In the genomic region with DNA sequence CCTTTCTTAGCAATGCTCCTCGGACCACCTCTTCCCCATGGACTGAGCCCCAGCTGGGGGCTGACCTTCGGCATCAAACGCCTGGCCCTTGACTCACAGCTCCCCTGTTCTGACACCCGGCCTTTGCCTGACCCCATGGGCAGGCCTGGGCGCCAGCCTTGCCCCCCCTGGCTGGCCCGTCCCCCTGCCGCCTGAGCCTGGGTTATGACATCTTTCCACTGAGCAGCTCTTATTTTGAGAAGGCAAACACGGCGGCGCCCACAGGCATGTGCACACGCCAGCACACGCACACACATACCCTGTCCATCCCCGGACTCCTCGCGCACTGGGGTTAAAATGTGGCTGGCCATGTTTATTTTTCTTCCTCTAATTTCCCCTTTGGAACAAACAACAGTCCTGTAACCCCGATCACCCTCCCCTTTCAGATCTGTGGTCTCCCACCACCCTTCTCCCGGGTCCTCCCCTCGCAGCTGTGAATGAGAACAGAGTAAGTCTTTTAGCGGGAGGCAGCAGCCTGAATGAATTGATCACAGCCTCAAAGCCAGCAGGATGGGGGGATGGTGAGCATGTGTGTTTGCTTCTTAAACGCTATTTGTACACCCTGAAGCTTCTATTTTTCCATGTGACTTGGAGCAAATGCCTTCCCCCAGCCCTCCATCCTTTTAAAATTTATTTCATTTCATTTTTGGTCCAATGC, we compare ENCODE assay signal across 8 cellular contexts. TPM values are rescaled to one million over a fixed set of nuclear protein-coding genes. Genes with fewer than 3 reads are reported as not detected.
DNase-seq lines count a peak whose midpoint lies in the region; ATAC-seq, FAIRE-seq and TF ChIP-seq lines count a peak whose summit lies in the region.

No MANE protein-coding gene starts in this region.

- ATAC-seq in HepG2 (peak; percentile 83), thoracic aorta (ENCODE audit: insufficient number of reproducible peaks, low FRiP score, low read depth) (peak; percentile 49), GM19351 (IDR thresholded peaks at IDR 0.05; ENCODE audit: unreplicated experiment) (no peak)

- no peak overlapping the region for H2AFZ ChIP-seq in HepG2 (ENCODE audit: low read length)

- TF ChIP-seq CTCF in A673 (conservative IDR thresholded peaks at IDR 0.05; ENCODE audit: low read depth, low read length): no peak
- no peak for TF ChIP-seq CTCF in HepG2 (CRISPR knock-in tag; IDR thresholded peaks at IDR 0.05)
- no peak for TF ChIP-seq CTCF in thoracic aorta (IDR thresholded peaks at IDR 0.05)

- no peak overlapping the region for H3K9ac ChIP-seq in HepG2 (ENCODE audit: insufficient read depth, low read depth, low read length)

- no peaks in the 10 kb centered on the region for H3K27me3 ChIP-seq in A673 (replicated peaks; ENCODE audit: insufficient read depth, low read depth, low read length, poor library complexity)
- peaks cover 0 to 11% of the 10 kb centered on the region in 2 experiments; a peak in 2 of 5 replicates for H3K27me3 ChIP-seq in HepG2 (ENCODE audit: control insufficient read depth in 1 of 2, insufficient read depth in 2 of 2, low read length in 2 of 2)
- no peaks in the 10 kb centered on the region for H3K27me3 ChIP-seq in thoracic aorta (replicated peaks; ENCODE audit: insufficient read depth)

- H3K36me3 ChIP-seq in A673 (ENCODE audit: insufficient read depth, low read length, poor library complexity, severe bottlenecking) (no peaks in the 10 kb centered on the region), HepG2 (replicated peaks in 1 of 2; ENCODE audit: control insufficient read depth in 1 of 2, insufficient read depth in 2 of 2, low read length in 2 of 2) (no peaks in the 10 kb centered on the region), thoracic aorta (no peaks in the 10 kb centered on the region)

- CTCF ChIA-PET in A673 (lab: Charles Lee): interaction anchor here (0.7 to 0.8 kb wide), 2 partner anchors 8 to 60 kb away, joined by 3 read pairs; no protein-coding TSS in a partner anchor
- CTCF ChIA-PET in HepG2 (lab: Yijun Ruan, JAX; ENCODE audit: low intra/inter-chr PET ratio, low total read pairs): no interaction called here

- no peaks in the 10 kb centered on the region for H4K20me1 ChIP-seq in HepG2 (ENCODE audit: insufficient read depth, low read length)

- intact Hi-C loops in A673 (cut with micrococcal nuclease; ENCODE audit: unreplicated experiment) (no loop called here), HepG2 (cut with micrococcal nuclease; ENCODE audit: unreplicated experiment) (no loop called here)

- no peak for TF ChIP-seq POLR2A in HepG2 (IDR thresholded peaks at IDR 0.05; ENCODE audit: insufficient read depth in 1 of 2, low read depth in 2 of 2, low read length in 2 of 2)

- POLR2A ChIA-PET in A673 (lab: Charles Lee; ENCODE audit: low non-redundant PET) (interaction anchor here (0.7 kb wide), 1 partner anchor 12 kb away, joined by 6 read pairs; the partner anchor contains the start of gene ATOH8), HepG2 (lab: Yijun Ruan, JAX) (interaction anchor here (0.6 to 2.4 kb wide), 7 partner anchors 9 to 322 kb away, joined by 3 to 8 read pairs (median 3); partner anchors contain the start of gene ATOH8)

- BruUV-seq in A673 (replicated peaks; lab: Mats Ljungman, UMichigan) (no TSS peak), HepG2 (replicated peaks; lab: Mats Ljungman, UMichigan) (no TSS peak)

- TF ChIP-seq RAD21 in HepG2 (CRISPR knock-in tag; IDR thresholded peaks at IDR 0.05): no peak

- no peak overlapping the region for H3K4me3 ChIP-seq in A673 (ENCODE audit: low read depth, low read length, poor library complexity, severe bottlenecking)
- H3K4me3 ChIP-seq in HepG2 (replicated peaks in 1 of 3; ENCODE audit: insufficient read depth in 1 of 3, low read depth in 2 of 3, low read length in 3 of 3): peak overlapping the region; percentile 29 to 53 (median 53)
- peak overlapping the region; percentile 39 for H3K4me3 ChIP-seq in thoracic aorta

- no peaks in the 10 kb centered on the region for H3K9me3 ChIP-seq in A673 (ENCODE audit: low read depth, low read length, poor library complexity, severe bottlenecking)
- no peaks in the 10 kb centered on the region for H3K9me3 ChIP-seq in HepG2 (ENCODE audit: low read length)
- no peaks in the 10 kb centered on the region for H3K9me3 ChIP-seq in thoracic aorta

- TF ChIP-seq EP300 in HepG2 (IDR thresholded peaks at IDR 0.05; ENCODE audit: low read depth in 2 of 2, low read length in 2 of 2): no peak
- no peak; the same call in 1 of the 2 replicates for TF ChIP-seq EP300 in HepG2 (CRISPR knock-in tag; IDR thresholded peaks at IDR 0.05; ENCODE audit: borderline replicate concordance)

- WGBS in HepG2 (ENCODE audit: low lambda C conversion rate): under 1% methylated on average over 20 of the region's 20 CpGs

- no peak for DNase-seq in A673 (ENCODE audit: low spot score)
- DNase-seq in NCI-H1105 (lab: John Stamatoyannopoulos, UW): peak; percentile 61
- DNase-seq in caudate nucleus (lab: John Stamatoyannopoulos, UW): peak in 56 of 61 donors; percentile 43 to 92 (median 79)
- peak; percentile 94 for DNase-seq in HepG2 (ENCODE audit: low spot score)
- peak; percentile 56 for DNase-seq in thoracic aorta (ENCODE audit: low spot score)
- DNase-seq in stimulated activated CD4-positive, alpha-beta T cell treated with anti-CD3 and anti-CD28 coated beads, Interleukin-15, amount 100 ng/mL, for 24 hours: no peak
- DNase-seq in GM19238 (ENCODE audit: insufficient read length, low spot score): no peak

- in situ Hi-C loops in HepG2 (cut with HindIII; ENCODE audit: extremely low pct_ligation_motif_present, low pct_unique_long_range_greater_than_20kb): no loop called here

- no peaks in the 10 kb centered on the region for H3K79me2 ChIP-seq in HepG2 (ENCODE audit: insufficient read depth, low read length)

- peak overlapping the region; percentile 80 for H3K4me2 ChIP-seq in HepG2 (ENCODE audit: low read depth, low read length)

- peak overlapping the region; percentile 68 for H3K27ac ChIP-seq in A673 (ENCODE audit: low read depth, low read length, poor library complexity, severe bottlenecking)
- H3K27ac ChIP-seq in caudate nucleus (ENCODE audit: low read depth, low read length): peak overlapping the region; percentile 99
- peak overlapping the region; percentile 37 for H3K27ac ChIP-seq in HepG2 (ENCODE audit: extremely low read length, insufficient read depth, low read length)
- peak overlapping the region; percentile 97 to 98 for H3K27ac ChIP-seq in thoracic aorta

- H3K4me1 ChIP-seq in A673 (ENCODE audit: insufficient read depth, low read length, poor library complexity, severe bottlenecking): peaks cover 41% of the 10 kb centered on the region
- peaks cover 37% of the 10 kb centered on the region for H3K4me1 ChIP-seq in HepG2 (ENCODE audit: insufficient read depth, low read length)
- H3K4me1 ChIP-seq in thoracic aorta (ENCODE audit: control insufficient read depth in 1 of 2, low read depth in 2 of 2): peaks cover 47 to 76% of the 10 kb centered on the region in 2 donors

- FAIRE-seq in HepG2 (lab: Jason Lieb, UNC): no peak

RNA-seq across cellular contexts. Expression of gene ATOH8, which starts 11.8 kb away (rescaled TPM):
- 4.3 and 4.6 TPM in 2 replicates for total RNA-seq in A673 (2021)
- 0.11 and 0.13 TPM in 2 replicates for total RNA-seq in HepG2 (2016; rRNA removed; fragmentation: Illumina TruSeq; extraction: Trizol)
- total RNA-seq in HepG2 (2016; cell fraction: cytosol; rRNA removed; fragmentation: Illumina TruSeq; extraction: Trizol; ENCODE audit: low read depth): 0.10 TPM in 1 of 2 replicates, not detected in the other
- 0.13 and 0.21 TPM in 2 replicates for total RNA-seq in HepG2 (2016; cell fraction: insoluble cytoplasmic fraction; rRNA removed; fragmentation: Illumina TruSeq; extraction: Trizol)
- 0.12 and 0.21 TPM in 2 replicates for total RNA-seq in HepG2 (2016; cell fraction: membrane; rRNA removed; fragmentation: Illumina TruSeq; extraction: Trizol)
- 0.34 and 0.38 TPM in 2 replicates for total RNA-seq in HepG2 (2016; cell fraction: nucleus; rRNA removed; fragmentation: Illumina TruSeq; extraction: Trizol)
- polyA plus RNA-seq in HepG2 (2011; rRNA removed): 0.22 and 0.61 TPM in 2 replicates
- polyA plus RNA-seq in HepG2 (2011; cell fraction: cytosol; rRNA removed): 0.23 and 0.62 TPM in 2 replicates
- 0.55 and 0.88 TPM in 2 replicates for polyA plus RNA-seq in HepG2 (2011; cell fraction: nucleus; rRNA removed)
- polyA plus RNA-seq in HepG2 (2012): 0.13 TPM in 1 of 2 replicates, not detected in the other
- polyA plus RNA-seq in HepG2 (2016; cell fraction: cytosol; fragmentation: Illumina TruSeq; extraction: Trizol; ENCODE audit: low read depth): not detected in 2 replicates
- polyA plus RNA-seq in HepG2 (2016; cell fraction: insoluble cytoplasmic fraction; fragmentation: Illumina TruSeq; extraction: Trizol; ENCODE audit: low read depth): 0.11 and 0.14 TPM in 2 replicates
- 0.13 TPM in 1 of 2 replicates, not detected in the other for polyA plus RNA-seq in HepG2 (2016; cell fraction: membrane; fragmentation: Illumina TruSeq; extraction: Trizol; ENCODE audit: low read depth)
- polyA plus RNA-seq in HepG2 (2016; cell fraction: nucleus; fragmentation: Illumina TruSeq; extraction: Trizol; ENCODE audit: insufficient read depth, low read depth): 0.15 and 0.25 TPM in 2 replicates
- 1.6 and 10.7 TPM in 2 replicates for polyA minus RNA-seq in HepG2 (2011; rRNA and poly(A)+ RNA removed; ENCODE audit: low replicate concordance)
- polyA minus RNA-seq in HepG2 (2011; cell fraction: cytosol; rRNA and poly(A)+ RNA removed): 0.44 TPM in 1 of 2 replicates, not detected in the other
- polyA minus RNA-seq in HepG2 (2011; cell fraction: nucleus; rRNA and poly(A)+ RNA removed): 0.62 and 1.4 TPM in 2 replicates
- 100 to 1,000 TPM in 1 of 2 donors, 10 to 100 TPM in 1; 78.4 to 207 TPM for total RNA-seq in thoracic aorta

RNA-seq across cellular contexts. Expression of gene GNLY, which starts 47.8 kb away (rescaled TPM):
- not detected in 2 replicates for total RNA-seq in A673 (2021)
- total RNA-seq in HepG2 (2016; rRNA removed; fragmentation: Illumina TruSeq; extraction: Trizol): not detected in 2 replicates
- not detected in 2 replicates for total RNA-seq in HepG2 (2016; cell fraction: cytosol; rRNA removed; fragmentation: Illumina TruSeq; extraction: Trizol; ENCODE audit: low read depth)
- not detected in 2 replicates for total RNA-seq in HepG2 (2016; cell fraction: insoluble cytoplasmic fraction; rRNA removed; fragmentation: Illumina TruSeq; extraction: Trizol)
- not detected in 2 replicates for total RNA-seq in HepG2 (2016; cell fraction: membrane; rRNA removed; fragmentation: Illumina TruSeq; extraction: Trizol)
- not detected in 2 replicates for total RNA-seq in HepG2 (2016; cell fraction: nucleus; rRNA removed; fragmentation: Illumina TruSeq; extraction: Trizol)
- not detected in 2 replicates for polyA plus RNA-seq in HepG2 (2011; rRNA removed)
- polyA plus RNA-seq in HepG2 (2011; cell fraction: cytosol; rRNA removed): not detected in 2 replicates
- polyA plus RNA-seq in HepG2 (2011; cell fraction: nucleus; rRNA removed): 0.23 TPM in 1 of 2 replicates, not detected in the other
- polyA plus RNA-seq in HepG2 (2012): 0.07 and 0.16 TPM in 2 replicates
- polyA plus RNA-seq in HepG2 (2016; cell fraction: cytosol; fragmentation: Illumina TruSeq; extraction: Trizol; ENCODE audit: low read depth): not detected in 2 replicates
- polyA plus RNA-seq in HepG2 (2016; cell fraction: insoluble cytoplasmic fraction; fragmentation: Illumina TruSeq; extraction: Trizol; ENCODE audit: low read depth): not detected in 2 replicates
- polyA plus RNA-seq in HepG2 (2016; cell fraction: membrane; fragmentation: Illumina TruSeq; extraction: Trizol; ENCODE audit: low read depth): not detected in 2 replicates
- polyA plus RNA-seq in HepG2 (2016; cell fraction: nucleus; fragmentation: Illumina TruSeq; extraction: Trizol; ENCODE audit: insufficient read depth, low read depth): not detected in 2 replicates
- not detected in 2 replicates for polyA minus RNA-seq in HepG2 (2011; rRNA and poly(A)+ RNA removed; ENCODE audit: low replicate concordance)
- polyA minus RNA-seq in HepG2 (2011; cell fraction: cytosol; rRNA and poly(A)+ RNA removed): not detected in 2 replicates
- not detected in 2 replicates for polyA minus RNA-seq in HepG2 (2011; cell fraction: nucleus; rRNA and poly(A)+ RNA removed)
- total RNA-seq in thoracic aorta: 1 to 10 TPM; 1.5 to 8.5 TPM

Comparison
In these comparisons a context has a peak if more than half of its experiments do, and no peak if none do; other contexts are left out.
1. DNase-seq: peak in NCI-H1105 (single experiment), caudate nucleus (56 of 61), HepG2 (single experiment) and thoracic aorta (single experiment); none in A673 (single experiment), stimulated activated CD4-positive, alpha-beta T cell treated with anti-CD3 and anti-CD28 coated beads, Interleukin-15, amount 100 ng/mL, for 24 hours (single experiment) and GM19238 (single experiment).
2. H3K27ac ChIP-seq: peak in every context shown above with its lines; median percentile 99 in caudate nucleus; 98 in thoracic aorta; 68 in A673; 37 in HepG2.
3. RNA of gene ATOH8, which starts 11.8 kb away (total RNA-seq): 78.4 to 207 TPM in thoracic aorta; 4.3 to 4.6 TPM in A673 and 0.10 to 0.38 TPM in HepG2; every median in the first group is over 10 times any median in the second.